In the genomic region with DNA sequence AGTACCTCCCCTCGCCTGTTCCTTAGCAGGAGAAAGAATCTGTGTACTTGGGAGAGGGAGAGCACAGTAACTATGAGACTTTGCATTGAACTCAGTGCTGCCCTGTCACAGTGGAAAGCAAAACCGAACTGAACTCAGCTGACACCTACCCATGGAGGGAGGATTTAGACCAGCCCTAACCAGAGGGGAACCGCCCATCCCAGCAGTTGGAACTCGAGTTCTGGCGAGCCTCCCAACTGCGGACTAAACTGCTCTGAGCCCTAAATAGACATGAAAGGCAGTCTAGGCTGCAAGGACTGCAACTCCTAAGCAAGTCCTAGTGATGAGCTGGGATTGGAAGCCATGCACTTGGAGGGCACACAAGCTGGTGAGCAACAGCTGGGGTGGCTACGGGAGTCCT, we compare ENCODE assay signal across 25 cellular contexts.
DNase-seq lines count a peak whose midpoint lies in the region; ATAC-seq and TF ChIP-seq lines count a peak whose summit lies in the region.
"Had no signal": no experiment of that assay in that cellular context is flagged by ENCODE, and none has a peak within 500 bp of the region (broad histone marks: within the 10 kb centered on the region; RNA-seq: fewer than 3 reads in every experiment).

No MANE protein-coding gene starts in this region.

- no peak for TF ChIP-seq CTCF in choroid plexus epithelial cell (conservative IDR thresholded peaks at IDR 0.05; ENCODE audit: low read depth, low read length)
- no peak for TF ChIP-seq CTCF in upper lobe of right lung (IDR thresholded peaks at IDR 0.05)

- no peaks in the 10 kb centered on the region for H3K27me3 ChIP-seq in upper lobe of right lung
- H3K27me3 ChIP-seq: cardiac muscle cell, left lung, tibial artery had no signal

- peak; percentile 40 for ATAC-seq in upper lobe of right lung
- no peak for ATAC-seq in GM18519 (IDR thresholded peaks at IDR 0.05; ENCODE audit: low FRiP score, unreplicated experiment)
- ATAC-seq in GM19467 (IDR thresholded peaks at IDR 0.05; ENCODE audit: unreplicated experiment) = no peak
- ATAC-seq: HepG2, left lung had no signal

- H3K27ac ChIP-seq in upper lobe of right lung = no peak overlapping the region
- H3K27ac ChIP-seq: 22Rv1, cardiac muscle cell, left lung, tibial artery had no signal

- no peaks in the 10 kb centered on the region for H3K36me3 ChIP-seq in upper lobe of right lung
- H3K36me3 ChIP-seq: cardiac muscle cell, left lung, tibial artery had no signal

- intact Hi-C loops in upper lobe of right lung (cut with DNase I) = no loop called here

- H3K9me3 ChIP-seq in upper lobe of right lung = no peaks in the 10 kb centered on the region

- DNase-seq in DMS 273 (lab: John Stamatoyannopoulos, UW; ENCODE audit: unreplicated experiment) (peak; percentile 25), DMS 273 treated with DMSO at 0.1 percent for 48 hours (lab: John Stamatoyannopoulos, UW) (no peak), choroid plexus epithelial cell (ENCODE audit: low read depth) (peak; percentile 29), islet precursor cell (peak; percentile 53), upper lobe of right lung (no peak)
- no peak for DNase-seq in activated CD8-positive, alpha-beta memory T cell treated with anti-CD3 and anti-CD28 coated beads, Interleukin-2, amount 50 U/mL, for 48 hours
- DNase-seq: activated CD4-positive, alpha-beta T cell treated with anti-CD3 and anti-CD28 coated beads, Interleukin-2, amount 50 U/mL, for 1 hour; activated naive CD4-positive, alpha-beta T cell treated with anti-CD3 and anti-CD28 coated beads, Interleukin-2, amount 50 U/mL, for 16 hours; amygdala; DMS79; head of caudate nucleus; NCI-H1092 treated with DMSO at 0.1 percent for 48 hours; NCI-H1930; NCI-H226; retina; RPMI8226; stimulated activated naive CD8-positive, alpha-beta T cell treated with anti-CD3 and anti-CD28 coated beads, Interleukin-15, amount 100 ng/mL, for 72 hours; T-helper 9 cell; tibial artery had no signal

- H3K4me1 ChIP-seq in upper lobe of right lung = no peaks in the 10 kb centered on the region
- H3K4me1 ChIP-seq: left lung, tibial artery had no signal

- H3K4me3 ChIP-seq in choroid plexus epithelial cell (ENCODE audit: low read depth, low read length) (no peak overlapping the region), upper lobe of right lung (no peak overlapping the region)
- H3K4me3 ChIP-seq: cardiac muscle cell, left lung, tibial artery had no signal

Comparison
In these comparisons a context has a peak if more than half of its experiments do, and no peak if none do; other contexts are left out.
1. DNase-seq: peak in DMS 273 (single experiment), choroid plexus epithelial cell (single experiment) and islet precursor cell (single experiment); none in DMS 273 treated with DMSO at 0.1 percent for 48 hours (single experiment), upper lobe of right lung (single experiment) and activated CD8-positive, alpha-beta memory T cell treated with anti-CD3 and anti-CD28 coated beads, Interleukin-2, amount 50 U/mL, for 48 hours (single experiment).